ENCODE assay signal across 11 cellular contexts in the genomic region with DNA sequence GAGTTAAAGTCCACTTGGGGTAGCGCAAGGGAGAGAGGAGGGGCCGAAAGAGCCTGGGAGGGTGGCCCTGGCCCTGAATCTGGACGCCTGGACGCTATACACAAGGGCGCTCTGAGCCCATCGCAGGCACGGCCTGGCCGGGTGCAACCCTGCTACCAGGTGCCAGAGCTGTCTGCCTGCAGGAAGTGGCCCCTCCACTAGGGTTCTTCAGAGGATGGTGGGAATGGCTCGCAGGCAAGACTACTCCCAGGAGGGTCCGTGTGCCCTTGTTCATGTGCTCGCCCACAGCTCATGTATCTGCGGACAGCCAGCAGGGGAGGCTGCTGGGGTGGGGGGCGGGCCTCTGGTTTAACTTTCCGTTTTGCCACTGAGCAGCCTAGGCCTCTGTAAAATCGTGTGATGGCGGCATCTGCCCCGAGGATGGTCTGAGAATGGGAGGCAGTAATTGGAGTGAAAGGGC. TPM values are rescaled to one million over a fixed set of nuclear protein-coding genes. Genes with fewer than 3 reads are reported as not detected.
DNase-seq lines count a peak whose midpoint lies in the region; ATAC-seq, FAIRE-seq and TF ChIP-seq lines count a peak whose summit lies in the region.
"Had no signal": no experiment of that assay in that cellular context is flagged by ENCODE, and none has a peak within 500 bp of the region (broad histone marks: within the 10 kb centered on the region; RNA-seq: fewer than 3 reads in every experiment).

No MANE protein-coding gene starts in this region.

- H3K4me1 ChIP-seq in suprapubic skin (peaks cover 56% of the 10 kb centered on the region), prostate gland (replicated peaks) (peaks cover 9% of the 10 kb centered on the region)

- ATAC-seq in activated naive CD8-positive, alpha-beta T cell treated with anti-CD3 and anti-CD28 coated beads, Interleukin-2, amount 50 U/mL, for 24 hours = no peak
- no peak for ATAC-seq in WTC11
- no peak for ATAC-seq in memory B cell (ENCODE audit: low read depth)
- ATAC-seq: gastroesophageal sphincter had no signal

- no peak overlapping the region for H3K27ac Mint-ChIP-seq in activated naive CD8-positive, alpha-beta T cell
- H3K27ac Mint-ChIP-seq in activated naive CD8-positive, alpha-beta T cell treated with anti-CD3 and anti-CD28 coated beads, Interleukin-2, amount 50 U/mL, for 24 hours = no peak overlapping the region
- no peak overlapping the region for H3K27ac Mint-ChIP-seq in WTC11
- no peak overlapping the region for H3K27ac Mint-ChIP-seq in memory B cell

- no peaks in the 10 kb centered on the region for H3K9me3 Mint-ChIP-seq in activated naive CD8-positive, alpha-beta T cell (ENCODE audit: low read depth)
- H3K9me3 Mint-ChIP-seq in activated naive CD8-positive, alpha-beta T cell treated with anti-CD3 and anti-CD28 coated beads, Interleukin-2, amount 50 U/mL, for 24 hours = no peaks in the 10 kb centered on the region
- no peaks in the 10 kb centered on the region for H3K9me3 Mint-ChIP-seq in WTC11
- no peaks in the 10 kb centered on the region for H3K9me3 Mint-ChIP-seq in memory B cell

- no peak for FAIRE-seq in D721Med (lab: Jason Lieb, UNC)
- FAIRE-seq: TTC549 had no signal

- H3K9me3 ChIP-seq in suprapubic skin = no peaks in the 10 kb centered on the region
- H3K9me3 ChIP-seq in prostate gland = no peaks in the 10 kb centered on the region
- H3K9me3 ChIP-seq: gastroesophageal sphincter had no signal

- TF ChIP-seq CTCF in WTC11 (IDR thresholded peaks at IDR 0.05) = no peak
- TF ChIP-seq CTCF in suprapubic skin (IDR thresholded peaks at IDR 0.05) = no peak
- no peak for TF ChIP-seq CTCF in D721Med (IDR thresholded peaks at IDR 0.05; ENCODE audit: insufficient read depth, missing control alignments)
- no peak for TF ChIP-seq CTCF in prostate gland (IDR thresholded peaks at IDR 0.05)

- H3K36me3 Mint-ChIP-seq in activated naive CD8-positive, alpha-beta T cell = no peaks in the 10 kb centered on the region
- no peaks in the 10 kb centered on the region for H3K36me3 Mint-ChIP-seq in activated naive CD8-positive, alpha-beta T cell treated with anti-CD3 and anti-CD28 coated beads, Interleukin-2, amount 50 U/mL, for 24 hours (ENCODE audit: low read depth)
- H3K36me3 Mint-ChIP-seq in WTC11 (no peaks in the 10 kb centered on the region), memory B cell (no peaks in the 10 kb centered on the region)

- H3K27me3 Mint-ChIP-seq in activated naive CD8-positive, alpha-beta T cell = peaks cover 22% of the 10 kb centered on the region
- peaks cover 62% of the 10 kb centered on the region for H3K27me3 Mint-ChIP-seq in activated naive CD8-positive, alpha-beta T cell treated with anti-CD3 and anti-CD28 coated beads, Interleukin-2, amount 50 U/mL, for 24 hours
- H3K27me3 Mint-ChIP-seq in WTC11 (ENCODE audit: low read depth) = peaks cover 66% of the 10 kb centered on the region
- peaks cover 32% of the 10 kb centered on the region for H3K27me3 Mint-ChIP-seq in memory B cell

- peak overlapping the region; percentile 73 for H3K4me3 Mint-ChIP-seq in activated naive CD8-positive, alpha-beta T cell
- H3K4me3 Mint-ChIP-seq in activated naive CD8-positive, alpha-beta T cell treated with anti-CD3 and anti-CD28 coated beads, Interleukin-2, amount 50 U/mL, for 24 hours = no peak overlapping the region
- H3K4me3 Mint-ChIP-seq in WTC11 (peak overlapping the region; percentile 54), memory B cell (peak overlapping the region; percentile 15)

- 84% methylated on average over 12 of the region's 17 CpGs for WGBS in suprapubic skin
- WGBS in prostate gland = 88% methylated on average over 17 of the region's 17 CpGs

- peaks cover 56% of the 10 kb centered on the region for H3K27me3 ChIP-seq in suprapubic skin
- H3K27me3 ChIP-seq in prostate gland (replicated peaks; ENCODE audit: insufficient read depth) = no peaks in the 10 kb centered on the region

- intact Hi-C loops in prostate gland (cut with DNase I) = loop anchor here (5.0 kb wide), 1 partner anchor 130 kb away; no protein-coding TSS in a partner anchor

- H3K36me3 ChIP-seq in suprapubic skin (no peaks in the 10 kb centered on the region), prostate gland (no peaks in the 10 kb centered on the region)
- H3K36me3 ChIP-seq: gastroesophageal sphincter had no signal

- H3K4me1 Mint-ChIP-seq in activated naive CD8-positive, alpha-beta T cell (ENCODE audit: low read depth) = peaks cover 23% of the 10 kb centered on the region
- peaks cover 29% of the 10 kb centered on the region for H3K4me1 Mint-ChIP-seq in activated naive CD8-positive, alpha-beta T cell treated with anti-CD3 and anti-CD28 coated beads, Interleukin-2, amount 50 U/mL, for 24 hours
- H3K4me1 Mint-ChIP-seq in WTC11 = peaks cover 30% of the 10 kb centered on the region
- peaks cover 15% of the 10 kb centered on the region for H3K4me1 Mint-ChIP-seq in memory B cell

- H3K4me3 ChIP-seq in suprapubic skin (no peak overlapping the region), prostate gland (no peak overlapping the region)
- H3K4me3 ChIP-seq: gastroesophageal sphincter had no signal

- DNase-seq in activated naive CD8-positive, alpha-beta T cell treated with anti-CD3 and anti-CD28 coated beads, Interleukin-2, amount 50 U/mL, for 24 hours = no peak
- peak; percentile 14 for DNase-seq in WTC11 (ENCODE audit: low spot score)
- peak in 1 of 2 donors; percentile 9 for DNase-seq in memory B cell (ENCODE audit: low spot score in 2 of 2)
- DNase-seq in suprapubic skin (ENCODE audit: low spot score in 2 of 2) = peak; percentile 53 to 74
- DNase-seq in D721Med (ENCODE audit: insufficient read length, low spot score) = no peak
- DNase-seq in prostate gland (ENCODE audit: low spot score) = no peak
- DNase-seq in NCI-H345 (lab: John Stamatoyannopoulos, UW) = no peak
- DNase-seq: NCI-H187 treated with DMSO at 0.1 percent for 48 hours had no signal

- CTCF ChIA-PET in WTC11 (lab: Charles Lee) = interaction anchor here (0.5 to 4.6 kb wide), 18 partner anchors 9 to 406 kb away, joined by 3 to 38 read pairs (median 4); no protein-coding TSS in a partner anchor

- TF ChIP-seq EP300 in suprapubic skin (IDR thresholded peaks at IDR 0.05) = no peak

- H3K27ac ChIP-seq in suprapubic skin = no peak overlapping the region
- H3K27ac ChIP-seq in prostate gland = no peak overlapping the region
- H3K27ac ChIP-seq: gastroesophageal sphincter had no signal

- TF ChIP-seq POLR2A in suprapubic skin (IDR thresholded peaks at IDR 0.05) (no peak), prostate gland (IDR thresholded peaks at IDR 0.05) (no peak)

- POLR2A ChIA-PET in WTC11 (lab: Charles Lee) = no interaction called here

TF ChIP-seq in WTC11, 78 proteins besides CTCF, POLR2A, EP300 and RAD21:
- TF ChIP-seq, protein P1, sequence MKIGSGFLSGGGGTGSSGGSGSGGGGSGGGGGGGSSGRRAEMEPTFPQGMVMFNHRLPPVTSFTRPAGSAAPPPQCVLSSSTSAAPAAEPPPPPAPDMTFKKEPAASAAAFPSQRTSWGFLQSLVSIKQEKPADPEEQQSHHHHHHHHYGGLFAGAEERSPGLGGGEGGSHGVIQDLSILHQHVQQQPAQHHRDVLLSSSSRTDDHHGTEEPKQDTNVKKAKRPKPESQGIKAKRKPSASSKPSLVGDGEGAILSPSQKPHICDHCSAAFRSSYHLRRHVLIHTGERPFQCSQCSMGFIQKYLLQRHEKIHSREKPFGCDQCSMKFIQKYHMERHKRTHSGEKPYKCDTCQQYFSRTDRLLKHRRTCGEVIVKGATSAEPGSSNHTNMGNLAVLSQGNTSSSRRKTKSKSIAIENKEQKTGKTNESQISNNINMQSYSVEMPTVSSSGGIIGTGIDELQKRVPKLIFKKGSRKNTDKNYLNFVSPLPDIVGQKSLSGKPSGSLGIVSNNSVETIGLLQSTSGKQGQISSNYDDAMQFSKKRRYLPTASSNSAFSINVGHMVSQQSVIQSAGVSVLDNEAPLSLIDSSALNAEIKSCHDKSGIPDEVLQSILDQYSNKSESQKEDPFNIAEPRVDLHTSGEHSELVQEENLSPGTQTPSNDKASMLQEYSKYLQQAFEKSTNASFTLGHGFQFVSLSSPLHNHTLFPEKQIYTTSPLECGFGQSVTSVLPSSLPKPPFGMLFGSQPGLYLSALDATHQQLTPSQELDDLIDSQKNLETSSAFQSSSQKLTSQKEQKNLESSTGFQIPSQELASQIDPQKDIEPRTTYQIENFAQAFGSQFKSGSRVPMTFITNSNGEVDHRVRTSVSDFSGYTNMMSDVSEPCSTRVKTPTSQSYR (CRISPR knock-in tag; IDR thresholded peaks at IDR 0.05) = no peak

RNA-seq across cellular contexts. Expression of a gene that starts 1.4 kb away (rescaled TPM):
- 12.8 to 16.6 TPM (median 15.9 TPM) in 3 replicates for total RNA-seq in WTC11 (2021)
- total RNA-seq in suprapubic skin = 10 to 100 TPM in 2 of 4 donors, 1 to 10 TPM in 2; 7.9 to 13.0 (median 10.6) TPM
- total RNA-seq in prostate gland = 10 to 100 TPM in 1 of 2 donors, 1 to 10 TPM in 1; 2.9 to 22.1 TPM

Comparison
In these comparisons a context has a peak if more than half of its experiments do, and no peak if none do; other contexts are left out.
1. DNase-seq: peak in WTC11 (single experiment) and suprapubic skin (2 of 2); none in activated naive CD8-positive, alpha-beta T cell treated with anti-CD3 and anti-CD28 coated beads, Interleukin-2, amount 50 U/mL, for 24 hours (single experiment), D721Med (single experiment), prostate gland (single experiment) and NCI-H345 (single experiment).